14 cellular contexts compared by ENCODE assay signal in the genomic region with DNA sequence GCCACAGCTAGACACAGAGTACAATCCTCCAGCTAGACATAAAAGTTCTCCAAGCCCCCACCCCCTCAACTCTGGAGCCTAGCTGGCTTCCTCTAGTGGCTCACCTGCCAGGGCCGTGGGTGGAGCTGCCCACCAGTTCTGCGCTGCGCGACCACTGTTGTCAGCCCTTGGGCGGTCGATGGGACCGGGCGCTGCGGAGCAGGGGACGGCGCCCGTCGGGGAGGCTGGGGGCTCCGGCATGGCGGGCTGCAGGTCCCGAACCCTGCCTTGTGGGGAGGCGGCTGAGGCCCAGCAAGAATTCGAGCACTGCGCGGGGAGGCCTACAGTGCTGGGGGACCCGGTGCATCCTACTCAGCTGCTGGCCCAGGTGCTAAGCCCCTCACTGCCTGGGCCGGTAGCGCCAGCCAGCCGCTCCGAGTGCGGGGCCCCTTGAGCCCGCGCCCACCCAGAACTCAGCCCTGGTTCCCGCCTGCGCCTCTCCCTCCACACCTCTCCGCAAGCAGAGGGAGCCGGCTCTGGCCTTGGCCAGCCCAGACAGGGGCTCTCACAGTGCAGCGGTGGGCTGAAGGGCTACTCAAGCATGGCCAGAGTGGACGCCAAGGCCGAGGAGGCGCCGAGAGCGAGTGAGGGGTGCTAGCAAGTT. TPM values are rescaled to one million over a fixed set of nuclear protein-coding genes. Genes with fewer than 3 reads are reported as not detected.
DNase-seq lines count a peak whose midpoint lies in the region; ATAC-seq and TF ChIP-seq lines count a peak whose summit lies in the region.
"Had no signal": no experiment of that assay in that cellular context is flagged by ENCODE, and none has a peak within 500 bp of the region (broad histone marks: within the 10 kb centered on the region; RNA-seq: fewer than 3 reads in every experiment).

No MANE protein-coding gene starts in this region.

- ATAC-seq in RWPE2 (ENCODE audit: low read depth) (no peak), HG03432 (IDR thresholded peaks at IDR 0.05; ENCODE audit: unreplicated experiment) (no peak)

- TF ChIP-seq CTCF in GM06990 (IDR thresholded peaks at IDR 0.05; ENCODE audit: insufficient read depth, low read length, poor library complexity, severe bottlenecking), result no peak
- no peak for TF ChIP-seq CTCF in RWPE2 (IDR thresholded peaks at IDR 0.05; ENCODE audit: poor library complexity, severe bottlenecking)
- no peak for TF ChIP-seq CTCF in osteoblast (IDR thresholded peaks at IDR 0.05; ENCODE audit: extremely low read depth, low read depth, low read length)
- no peak for TF ChIP-seq CTCF in testis (IDR thresholded peaks at IDR 0.05)

- H4K20me1 ChIP-seq in osteoblast (ENCODE audit: insufficient read depth, low read length), result no peaks in the 10 kb centered on the region
- H4K20me1 ChIP-seq: BLaER1 treated with 17β-estradiol and CSF1 and Interleukin-3, amounts not matched to agents 10 nM and 100 nM had no signal

- no peak overlapping the region for H2AFZ ChIP-seq in osteoblast (ENCODE audit: low read length)
- H2AFZ ChIP-seq: GM23248 had no signal

- no peaks in the 10 kb centered on the region for H3K36me3 ChIP-seq in GM06990 (ENCODE audit: control insufficient read depth, insufficient read depth, low read length)
- no peaks in the 10 kb centered on the region for H3K36me3 ChIP-seq in RWPE2 (ENCODE audit: low read depth)
- H3K36me3 ChIP-seq in osteoblast (ENCODE audit: insufficient read depth, low read length), result no peaks in the 10 kb centered on the region
- no peaks in the 10 kb centered on the region for H3K36me3 ChIP-seq in testis (ENCODE audit: low read depth, missing control alignments)
- H3K36me3 ChIP-seq: BLaER1 treated with 17β-estradiol and CSF1 and Interleukin-3, amounts not matched to agents 10 nM and 100 nM had no signal

- H3K4me1 ChIP-seq in RWPE2 (ENCODE audit: insufficient read depth, poor library complexity, severe bottlenecking) (no peaks in the 10 kb centered on the region), osteoblast (ENCODE audit: insufficient read depth, low read length) (no peaks in the 10 kb centered on the region), testis (no peaks in the 10 kb centered on the region)

- peak; percentile 8 for DNase-seq in GM06990 (ENCODE audit: extremely low read depth, insufficient read length)
- DNase-seq in RWPE2 (ENCODE audit: low spot score), result peak; percentile 56
- DNase-seq in osteoblast (ENCODE audit: insufficient read length, low spot score, missing footprints), result peak; percentile 25
- DNase-seq in testis, result peak; percentile 13
- no peak for DNase-seq in mesenteric fat pad (ENCODE audit: low spot score)
- DNase-seq in activated T-cell treated with anti-CD3 and anti-CD28 coated beads for 4 hours, result no peak
- DNase-seq: ACHN; CD4-positive, CD25-positive, alpha-beta regulatory T cell; DMS53; GF-D8; GM23248 had no signal

- H3K79me2 ChIP-seq in osteoblast (ENCODE audit: insufficient read depth, low read length), result no peaks in the 10 kb centered on the region

- 69 to 80% methylated on average over 20 to 23 of the region's 38 CpGs for WGBS in testis, 2 donors

- H3K4me3 ChIP-seq in GM06990 (replicated peaks; ENCODE audit: low read depth, low read length) (no peak overlapping the region), RWPE2 (ENCODE audit: severe bottlenecking) (no peak overlapping the region), osteoblast (ENCODE audit: insufficient read depth, low read length) (no peak overlapping the region), testis (peak overlapping the region; percentile 36 to 58)
- H3K4me3 ChIP-seq: BLaER1 treated with 17β-estradiol and CSF1 and Interleukin-3, amounts not matched to agents 10 nM and 100 nM; GM23248 had no signal

- no peak overlapping the region for H3K27ac ChIP-seq in RWPE2 (ENCODE audit: poor library complexity, severe bottlenecking)
- H3K27ac ChIP-seq in osteoblast (ENCODE audit: low read depth, low read length), result no peak overlapping the region
- H3K27ac ChIP-seq in testis, result no peak overlapping the region
- H3K27ac ChIP-seq: BLaER1 treated with 17β-estradiol and CSF1 and Interleukin-3, amounts not matched to agents 10 nM and 100 nM; GM23248; HL-60 had no signal

- intact Hi-C loops in testis (cut with DNase I; ENCODE audit: low total_unique reads), result no loop called here

- H3K27me3 ChIP-seq in GM06990 (replicated peaks; ENCODE audit: control insufficient read depth, insufficient read depth, low read length) (no peaks in the 10 kb centered on the region), RWPE2 (ENCODE audit: insufficient read depth, poor library complexity, severe bottlenecking) (peaks cover 19% of the 10 kb centered on the region), osteoblast (ENCODE audit: insufficient read depth, low read length) (no peaks in the 10 kb centered on the region), testis (no peaks in the 10 kb centered on the region)
- H3K27me3 ChIP-seq: BLaER1 treated with 17β-estradiol and CSF1 and Interleukin-3, amounts not matched to agents 10 nM and 100 nM had no signal

- TF ChIP-seq POLR2A in testis (IDR thresholded peaks at IDR 0.05), result no peak

- H3K9me3 ChIP-seq in RWPE2 (ENCODE audit: severe bottlenecking), result no peaks in the 10 kb centered on the region
- no peaks in the 10 kb centered on the region for H3K9me3 ChIP-seq in osteoblast (ENCODE audit: low read depth, low read length)
- no peaks in the 10 kb centered on the region for H3K9me3 ChIP-seq in testis

- H3K4me2 ChIP-seq in osteoblast (ENCODE audit: insufficient read depth, low read length), result no peak overlapping the region
- H3K4me2 ChIP-seq: BLaER1 treated with 17β-estradiol and CSF1 and Interleukin-3, amounts not matched to agents 10 nM and 100 nM had no signal

RNA-seq across cellular contexts. Expression of a gene that starts 51.0 kb away (rescaled TPM):
- total RNA-seq in osteoblast, result under 0.01 and 0.29 TPM in 2 replicates
- 10 to 100 TPM in 1 of 2 donors, 1 to 10 TPM in 1; 8.2 to 11.1 TPM for total RNA-seq in testis
- 10.9 TPM for polyA plus RNA-seq in testis (ENCODE audit: insufficient read depth, low read depth, low replicate concordance)
- 15.4 TPM for total RNA-seq in mesenteric fat pad
- total RNA-seq: GM23248 had no signal

Comparison
In these comparisons a context has a peak if more than half of its experiments do, and no peak if none do; other contexts are left out.
1. DNase-seq: peak in GM06990 (single experiment), RWPE2 (single experiment), osteoblast (single experiment) and testis (single experiment); none in mesenteric fat pad (single experiment) and activated T-cell treated with anti-CD3 and anti-CD28 coated beads for 4 hours (single experiment).
2. H3K4me3 ChIP-seq: peak in testis (2 of 2); none in GM06990 (single experiment), RWPE2 (single experiment) and osteoblast (single experiment).